In genomic region chr19:40990972-40991381, GRCh38 we compare ENCODE assay signal across 34 cellular contexts. TPM values are rescaled to one million over a fixed set of nuclear protein-coding genes. Genes with fewer than 3 reads are reported as not detected.
"Had no signal": no experiment of that assay in that cellular context is flagged by ENCODE, and none has a peak within 500 bp of the region (broad histone marks: within the 10 kb centered on the region; RNA-seq: fewer than 3 reads in every experiment).

TSS of gene CYP2B6 (plus strand) at chr19:40991282. CDS start at chr19:40991306, 24 bp downstream.

- H3K4me1 ChIP-seq: breast epithelium, esophagus muscularis mucosa, foreskin keratinocyte, heart right ventricle, left ventricle myocardium inferior, prostate gland, sigmoid colon, upper lobe of right lung had no signal

- H3K36me3 ChIP-seq: breast epithelium, esophagus muscularis mucosa, heart right ventricle, left ventricle myocardium inferior, ovary, prostate gland, sigmoid colon, upper lobe of right lung had no signal

- H3K27me3 ChIP-seq: foreskin keratinocyte, ovary, sigmoid colon, upper lobe of right lung had no signal

- H3K4me2 ChIP-seq: smooth muscle cell had no signal

- ATAC-seq: activated CD4-positive, CD25-positive, alpha-beta regulatory T cell treated with anti-CD3 and anti-CD28 coated beads, Interleukin-2, amount 50 U/mL, for 24 hours; activated naive CD4-positive, alpha-beta T cell treated with anti-CD3 and anti-CD28 coated beads, Interleukin-2, amount 50 U/mL, for 72 hours; activated T-cell treated with anti-CD3 and anti-CD28 coated beads, Interleukin-2, amount 50 U/mL, for 72 hours; foreskin keratinocyte; heart right ventricle; naive thymus-derived CD4-positive, alpha-beta T cell; stimulated activated memory B cell treated with anti-CD40 and anti-IgM and Interleukin-4, amounts not matched to agents 10 μg/mL and 1 μg/mL and 100 μg/mL, for 72 hours; stimulated activated naive CD8-positive, alpha-beta T cell treated with anti-CD3 and anti-CD28 coated beads, Interleukin-15, amount 100 ng/mL, for 72 hours; upper lobe of right lung had no signal

- DNase-seq: activated CD4-positive, alpha-beta memory T cell treated with anti-CD3 and anti-CD28 coated beads for 36 hours; activated CD4-positive, alpha-beta T cell treated with anti-CD3 and anti-CD28 coated beads for 48 hours; activated naive CD4-positive, alpha-beta T cell; activated T-cell treated with anti-CD3 and anti-CD28 coated beads for 4 hours; activated T-cell treated with anti-CD3 and anti-CD28 coated beads, Interleukin-2, amount 50 U/mL, for 72 hours; dermis blood vessel endothelial cell; effector CD4-positive, alpha-beta T cell; foreskin keratinocyte; heart right ventricle; kidney glomerular epithelial cell; left ventricle myocardium inferior; naive thymus-derived CD4-positive, alpha-beta T cell; ovary; retina; sigmoid colon; stimulated activated CD4-positive, alpha-beta T cell treated with anti-CD3 and anti-CD28 coated beads, Interleukin-1b, Interleukin-23, amount 100 ng/mL, for 48 hours; stimulated activated CD4-positive, alpha-beta T cell treated with anti-CD3 and anti-CD28 coated beads, Interleukin-4, amount 100 ng/mL, for 4 hours; stimulated activated CD8-positive, alpha-beta memory T cell treated with anti-CD3 and anti-CD28 coated beads, Interleukin-4, amount 100 ng/mL, for 48 hours; stimulated activated naive CD8-positive, alpha-beta T cell treated with anti-CD3 and anti-CD28 coated beads, Interleukin-15, amount 100 ng/mL, for 72 hours; substantia nigra; T-helper 9 cell; upper lobe of right lung had no signal

- H3K27ac ChIP-seq: breast epithelium, esophagus muscularis mucosa, foreskin keratinocyte, heart right ventricle, left ventricle myocardium inferior, ovary, prostate gland, sigmoid colon, upper lobe of right lung, VCaP had no signal

- H3K9me3 ChIP-seq: breast epithelium, ovary, prostate gland, upper lobe of right lung had no signal

- FAIRE-seq: TTC549 had no signal

- H3K4me3 ChIP-seq: breast epithelium, esophagus muscularis mucosa, heart right ventricle, left ventricle myocardium inferior, ovary, prostate gland, sigmoid colon, smooth muscle cell, upper lobe of right lung had no signal

RNA-seq across cellular contexts. Expression of gene CYP2B6, which starts in this region (rescaled TPM):
- total RNA-seq: activated CD4-positive, alpha-beta memory T cell treated with anti-CD3 and anti-CD28 coated beads for 36 hours; activated naive CD4-positive, alpha-beta T cell treated with anti-CD3 and anti-CD28 coated beads, Interleukin-2, amount 50 U/mL, for 72 hours; activated T-cell treated with anti-CD3 and anti-CD28 coated beads, Interleukin-2, amount 50 U/mL, for 72 hours; breast epithelium; dermis blood vessel endothelial cell; esophagus muscularis mucosa; foreskin keratinocyte; heart right ventricle; left ventricle myocardium inferior; lung microvascular endothelial cell; mesenteric fat pad; naive thymus-derived CD4-positive, alpha-beta T cell; prostate gland; sigmoid colon; smooth muscle cell had no signal
- polyA plus RNA-seq: foreskin keratinocyte; heart right ventricle; naive thymus-derived CD4-positive, alpha-beta T cell; neural cell; ovary; smooth muscle cell had no signal
